ENCODE assay signal across 1 cellular context in the genomic region with DNA sequence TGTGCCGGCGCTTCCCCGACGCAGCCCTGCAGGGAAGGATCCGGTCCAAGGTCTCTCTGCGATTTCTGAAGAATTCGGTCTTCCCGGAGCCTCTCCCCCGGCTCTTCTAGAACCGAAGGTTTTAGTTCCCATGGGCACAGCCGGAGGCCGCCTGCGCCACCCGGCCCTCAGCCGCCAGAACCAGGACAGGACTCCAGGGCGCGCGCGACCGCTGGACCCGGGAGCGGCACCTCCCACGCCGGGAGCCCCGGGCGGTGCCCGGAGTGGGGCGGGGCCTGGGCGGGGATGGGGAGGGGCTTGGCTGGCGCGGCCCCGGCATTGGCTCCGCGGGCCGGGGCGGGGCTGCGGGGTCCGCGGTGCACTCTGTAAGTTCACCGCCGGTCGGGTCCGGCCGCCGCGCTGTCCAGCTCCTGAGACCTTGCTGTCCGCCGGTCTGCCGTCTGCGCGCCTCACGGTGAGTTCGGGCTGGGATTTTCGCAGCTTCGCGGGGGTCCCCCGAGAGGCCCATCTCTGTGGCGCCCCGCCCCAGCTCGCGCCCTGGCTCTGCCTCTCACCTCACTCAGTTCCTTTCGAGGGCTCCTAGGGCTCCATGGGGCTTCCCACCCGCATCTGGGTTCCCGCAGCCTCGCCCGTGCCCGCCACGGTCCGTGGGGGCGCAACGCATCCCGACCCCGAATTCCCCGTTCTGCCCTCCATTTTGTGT.
TF ChIP-seq lines count a peak whose summit lies in the region.

A gene with protein sequence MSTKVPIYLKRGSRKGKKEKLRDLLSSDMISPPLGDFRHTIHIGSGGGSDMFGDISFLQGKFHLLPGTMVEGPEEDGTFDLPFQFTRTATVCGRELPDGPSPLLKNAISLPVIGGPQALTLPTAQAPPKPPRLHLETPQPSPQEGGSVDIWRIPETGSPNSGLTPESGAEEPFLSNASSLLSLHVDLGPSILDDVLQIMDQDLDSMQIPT (plus strand): TSS at position 366 of the 703 bp plus-strand sequence. CDS start 6,033 bp downstream, outside the sequence.

TF ChIP-seq in H1, 55 proteins besides CTCF, POLR2A, EP300 and RAD21:
- TF ChIP-seq EZH2 (IDR thresholded peaks at IDR 0.05; ENCODE audit: low read depth, low read length, severe bottlenecking), result no peak
- 0 out of 4 replicates have a peak, but pooled peaks of 1 of the 2 experiments have one; percentile 9 for TF ChIP-seq HDAC2 (IDR thresholded peaks at IDR 0.05; ENCODE audit: borderline replicate concordance in 1 of 2, low read depth in 2 of 2, low read length in 2 of 2)
- TF ChIP-seq FOSL1 (IDR thresholded peaks at IDR 0.05; ENCODE audit: insufficient read depth, low read depth, low read length), result 0 out of 2 replicates have a peak, but pooled peaks have one; percentile 46
- no peak for TF ChIP-seq SIX5 (IDR thresholded peaks at IDR 0.05; ENCODE audit: low read depth, low read length)
- peak; percentile 19 for TF ChIP-seq KDM4A (IDR thresholded peaks at IDR 0.05; ENCODE audit: low read depth, low read length, severe bottlenecking)
- 0 out of 4 replicates have a peak, but pooled peaks have one; percentile 24 to 32 for TF ChIP-seq SIN3A (conservative IDR thresholded peaks at IDR 0.05 in 1 of 2, IDR thresholded peaks at IDR 0.05 in 1 of 2; ENCODE audit: low read depth in 1 of 2, low read length in 2 of 2)
- no peak for TF ChIP-seq SP4 (IDR thresholded peaks at IDR 0.05; ENCODE audit: low read length)
- TF ChIP-seq BACH1 (IDR thresholded peaks at IDR 0.05; ENCODE audit: low read length), result peak; percentile 35; the same call in 1 of the 2 replicates
- TF ChIP-seq TAF1 (IDR thresholded peaks at IDR 0.05; ENCODE audit: low read depth, low read length), result peak; percentile 57
- TF ChIP-seq RFX5 (IDR thresholded peaks at IDR 0.05; ENCODE audit: borderline replicate concordance, low read depth, low read length), result no peak
- no peak for TF ChIP-seq RNF2 (IDR thresholded peaks at IDR 0.05; ENCODE audit: borderline replicate concordance, low read depth, low read length, missing control alignments, poor library complexity, severe bottlenecking)
- no peak for TF ChIP-seq CHD7 (IDR thresholded peaks at IDR 0.05; ENCODE audit: insufficient replicate concordance, low read length)
- TF ChIP-seq POU5F1 (IDR thresholded peaks at IDR 0.05; ENCODE audit: low read depth, low read length), result no peak
- peak; percentile 77 for TF ChIP-seq POLR2AphosphoS5 (IDR thresholded peaks at IDR 0.05; ENCODE audit: low read depth, low read length)
- no peak for TF ChIP-seq SP1 (IDR thresholded peaks at IDR 0.05; ENCODE audit: low read depth, low read length)
TF ChIP-seq in H1: peak in this region for 7.
